17 cellular contexts compared by ENCODE assay signal in genomic region chr15:37078566-37078965, GRCh38. TPM values are rescaled to one million over a fixed set of nuclear protein-coding genes. Genes with fewer than 3 reads are reported as not detected.
"Had no signal": no experiment of that assay in that cellular context is flagged by ENCODE, and none has a peak within 500 bp of the region (broad histone marks: within the 10 kb centered on the region; RNA-seq: fewer than 3 reads in every experiment).

No MANE protein-coding gene starts in this region.

- H3K36me3 Mint-ChIP-seq: activated CD4-positive, alpha-beta memory T cell treated with anti-CD3 and anti-CD28 coated beads for 36 hours; activated naive CD8-positive, alpha-beta T cell treated with anti-CD3 and anti-CD28 coated beads, Interleukin-2, amount 10 ng/mL, durations not matched to agents 7 days and 5 days; T-cell had no signal

- H3K4me1 Mint-ChIP-seq: activated CD4-positive, alpha-beta T cell treated with anti-CD3 and anti-CD28 coated beads, Interleukin-2, amount 10 ng/mL, durations not matched to agents 7 days and 5 days; activated naive CD8-positive, alpha-beta T cell treated with anti-CD3 and anti-CD28 coated beads, Interleukin-2, amount 10 ng/mL, durations not matched to agents 7 days and 5 days; T-cell had no signal

- H3K27ac Mint-ChIP-seq: activated CD4-positive, alpha-beta memory T cell treated with anti-CD3 and anti-CD28 coated beads for 36 hours; activated CD4-positive, alpha-beta T cell treated with anti-CD3 and anti-CD28 coated beads, Interleukin-2, amount 10 ng/mL, durations not matched to agents 7 days and 5 days; activated naive CD8-positive, alpha-beta T cell treated with anti-CD3 and anti-CD28 coated beads, Interleukin-2, amount 10 ng/mL, durations not matched to agents 7 days and 5 days; T-cell had no signal

- H3K4me3 Mint-ChIP-seq: activated CD4-positive, alpha-beta memory T cell treated with anti-CD3 and anti-CD28 coated beads for 36 hours; activated CD4-positive, alpha-beta T cell treated with anti-CD3 and anti-CD28 coated beads, Interleukin-2, amount 10 ng/mL, durations not matched to agents 7 days and 5 days; activated naive CD8-positive, alpha-beta T cell treated with anti-CD3 and anti-CD28 coated beads, Interleukin-2, amount 10 ng/mL, durations not matched to agents 7 days and 5 days; T-cell had no signal

- DNase-seq: activated CD4-positive, alpha-beta memory T cell treated with anti-CD3 and anti-CD28 coated beads for 36 hours; activated CD4-positive, alpha-beta T cell treated with anti-CD3 and anti-CD28 coated beads, Interleukin-2, amount 10 ng/mL, durations not matched to agents 7 days and 5 days; activated CD4-positive, CD25-positive, alpha-beta regulatory T cell; activated naive CD4-positive, alpha-beta T cell treated with anti-CD3 and anti-CD28 coated beads, Interleukin-2, amount 50 U/mL, for 16 hours; activated naive CD8-positive, alpha-beta T cell treated with anti-CD3 and anti-CD28 coated beads, Interleukin-2, amount 10 ng/mL, durations not matched to agents 7 days and 5 days; adrenal gland; caudate nucleus; Karpas-422; NCI-H1048; NCI-H2029; NCI-H510A treated with DMSO at 0.1 percent for 48 hours; PC-9; SHP77 treated with DMSO at 0.1 percent for 48 hours; T-cell; T-helper 2 cell; T1000 had no signal

- H3K27me3 Mint-ChIP-seq: activated CD4-positive, alpha-beta T cell treated with anti-CD3 and anti-CD28 coated beads, Interleukin-2, amount 10 ng/mL, durations not matched to agents 7 days and 5 days; activated naive CD8-positive, alpha-beta T cell treated with anti-CD3 and anti-CD28 coated beads, Interleukin-2, amount 10 ng/mL, durations not matched to agents 7 days and 5 days had no signal

- H3K9me3 Mint-ChIP-seq: activated CD4-positive, alpha-beta memory T cell treated with anti-CD3 and anti-CD28 coated beads for 36 hours; activated CD4-positive, alpha-beta T cell treated with anti-CD3 and anti-CD28 coated beads, Interleukin-2, amount 10 ng/mL, durations not matched to agents 7 days and 5 days; activated naive CD8-positive, alpha-beta T cell treated with anti-CD3 and anti-CD28 coated beads, Interleukin-2, amount 10 ng/mL, durations not matched to agents 7 days and 5 days had no signal

- ATAC-seq: T-cell had no signal

RNA-seq across cellular contexts. Expression of gene MEIS2, which starts 21.8 kb away (rescaled TPM):
- total RNA-seq: activated CD4-positive, alpha-beta memory T cell treated with anti-CD3 and anti-CD28 coated beads for 36 hours; activated CD4-positive, alpha-beta T cell treated with anti-CD3 and anti-CD28 coated beads, Interleukin-2, amount 10 ng/mL, durations not matched to agents 7 days and 5 days; activated CD8-positive, alpha-beta memory T cell treated with anti-CD3 and anti-CD28 coated beads for 36 hours; activated naive CD8-positive, alpha-beta T cell treated with anti-CD3 and anti-CD28 coated beads, Interleukin-2, amount 10 ng/mL, durations not matched to agents 7 days and 5 days had no signal
